In the genomic region with DNA sequence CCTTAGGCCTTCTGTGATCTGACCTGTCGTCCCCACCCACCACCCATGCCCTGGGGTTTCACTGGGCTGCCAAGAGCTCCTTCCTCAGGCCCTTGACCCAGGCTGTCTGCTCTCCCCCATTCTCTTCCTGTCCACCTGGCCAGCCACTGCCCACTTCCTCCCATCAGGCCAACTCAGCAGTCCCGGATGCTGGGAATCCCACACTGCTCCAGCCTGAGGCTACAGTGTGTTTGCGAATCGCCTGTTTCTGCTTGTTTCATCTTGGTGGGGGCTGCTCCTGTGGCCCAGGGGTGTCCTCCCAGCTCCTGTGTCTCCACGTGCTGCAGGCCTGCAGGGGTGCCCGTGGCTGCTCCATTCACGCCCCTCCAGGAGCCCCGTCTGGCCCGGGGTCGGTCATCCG, we compare ENCODE assay signal across 12 cellular contexts. TPM values are rescaled to one million over a fixed set of nuclear protein-coding genes. Genes with fewer than 3 reads are reported as not detected.
DNase-seq lines count a peak whose midpoint lies in the region; ATAC-seq, FAIRE-seq and TF ChIP-seq lines count a peak whose summit lies in the region.
"Had no signal": no experiment of that assay in that cellular context is flagged by ENCODE, and none has a peak within 500 bp of the region (broad histone marks: within the 10 kb centered on the region; RNA-seq: fewer than 3 reads in every experiment).

No MANE protein-coding gene starts in this region.

- H3K56ac ChIP-seq in H9 (ENCODE audit: insufficient read length, low read depth, low read length), result no peak overlapping the region

- H3K79me1 ChIP-seq in H9 (ENCODE audit: insufficient read depth, low read depth, low read length, poor library complexity, severe bottlenecking), result no peaks in the 10 kb centered on the region

- H3K9ac ChIP-seq in H9 (ENCODE audit: extremely low read depth, insufficient read length, low read length) (no peak overlapping the region), SK-N-SH (no peak overlapping the region)

- H3K27me3 ChIP-seq in H9 (ENCODE audit: insufficient read depth, low read length) (no peaks in the 10 kb centered on the region; the same call in 1 of the 2 replicates), SK-N-SH (ENCODE audit: insufficient read depth) (no peaks in the 10 kb centered on the region)

- H3K27ac ChIP-seq in A549, result peak overlapping the region; percentile 80 to 99
- no peak overlapping the region for H3K27ac ChIP-seq in H9 (ENCODE audit: insufficient read length, low read depth, low read length)
- peak overlapping the region in 1 of 2 experiments; percentile 35; a peak in 1 of 4 replicates for H3K27ac ChIP-seq in SK-N-SH (ENCODE audit: low read depth in 2 of 2, low read length in 1 of 2)
- H3K27ac ChIP-seq: spleen, suprapubic skin had no signal

- no peak overlapping the region for H2BK5ac ChIP-seq in H9 (ENCODE audit: insufficient read length, low read length)

- H3K36me3 ChIP-seq in SK-N-SH (replicated peaks in 1 of 2; ENCODE audit: control insufficient read depth in 1 of 2, insufficient read depth in 2 of 2, low read length in 1 of 2), result peaks cover 0 to 4% of the 10 kb centered on the region in 2 experiments
- H3K36me3 ChIP-seq: suprapubic skin had no signal

- H2BK20ac ChIP-seq in H9 (ENCODE audit: low read depth, low read length, poor library complexity, severe bottlenecking), result no peak overlapping the region

- H3K27me3 Mint-ChIP-seq in H9 (ENCODE audit: low read depth), result peaks cover 67% of the 10 kb centered on the region
- H3K27me3 Mint-ChIP-seq in glutamatergic neuron (ENCODE audit: unreplicated experiment), result peaks cover 18% of the 10 kb centered on the region
- peaks cover 39% of the 10 kb centered on the region for H3K27me3 Mint-ChIP-seq in activated T-cell treated with anti-CD3 and anti-CD28 coated beads, Interleukin-2, amount 50 U/mL, for 24 hours

- no peak overlapping the region for H2BK12ac ChIP-seq in H9 (ENCODE audit: insufficient read length, low read depth, low read length)

- CTCF ChIA-PET in A549 (lab: Yijun Ruan, JAX), result interaction anchor here (1.5 to 25.1 kb wide), 6 partner anchors 12 to 72 kb away, joined by 4 to 656 read pairs (median 20); a partner anchor contains a TSS
- CTCF ChIA-PET in SK-N-SH (lab: Yijun Ruan, JAX), result interaction anchor here (1.1 to 22.4 kb wide), 6 partner anchors 10 to 71 kb away, joined by 4 to 358 read pairs (median 17); a partner anchor contains a TSS

- H4K5ac ChIP-seq in H9 (ENCODE audit: insufficient read length, low read depth, low read length), result no peak overlapping the region

- H2AFZ ChIP-seq in H9 (ENCODE audit: low read length), result no peak overlapping the region
- H2AFZ ChIP-seq in SK-N-SH (ENCODE audit: low read depth), result no peak overlapping the region

- no peak for TF ChIP-seq EP300 in A549 (IDR thresholded peaks at IDR 0.05)
- no peak for TF ChIP-seq EP300 in SK-N-SH (IDR thresholded peaks at IDR 0.05; ENCODE audit: borderline replicate concordance in 1 of 2, low read depth in 1 of 2, low read length in 1 of 2)

- H3K4me3 Mint-ChIP-seq in H9 (peak overlapping the region in 1 of 2 experiments; percentile 27; a peak in 1 of 5 replicates), glutamatergic neuron (ENCODE audit: unreplicated experiment) (peak overlapping the region; percentile 59)
- H3K4me3 Mint-ChIP-seq in activated T-cell treated with anti-CD3 and anti-CD28 coated beads, Interleukin-2, amount 50 U/mL, for 24 hours, result no peak overlapping the region
- H3K4me3 Mint-ChIP-seq: activated T-helper 1 cell treated with anti-CD3 and anti-CD28 coated beads, Interleukin-12 subunit alpha, Interleukin-12 subunit beta, Interleukin-2, Interleukin-4 antibody, amounts not matched to agents 30 ng/mL and 10 ng/mL and 1 ng/mL, durations not matched to agents 14 hours and 24 hours and 36 hours had no signal

- H4K8ac ChIP-seq in H9 (replicated peaks; ENCODE audit: insufficient read length, low read depth, low read length), result no peak overlapping the region

- 0 out of 2 replicates have a peak overlapping the region, but pooled peaks have one; percentile 7 for H2BK15ac ChIP-seq in H9 (ENCODE audit: low read depth, low read length)

- H3K4me2 ChIP-seq in A549, result peak overlapping the region; percentile 94
- H3K4me2 ChIP-seq in H9 (ENCODE audit: insufficient read depth, insufficient read length, low read length), result no peak overlapping the region
- H3K4me2 ChIP-seq in SK-N-SH, result peak overlapping the region; percentile 73

- no peak for FAIRE-seq in A549 (lab: Jason Lieb, UNC)

- peak overlapping the region; percentile 64 for H3K4me3 ChIP-seq in A549
- H3K4me3 ChIP-seq in SK-N-SH (ENCODE audit: low read depth in 2 of 2, low read length in 1 of 2), result no peak overlapping the region; a peak in 1 of 4 replicates

- H3K36me3 Mint-ChIP-seq in H9 (ENCODE audit: insufficient read depth in 1 of 3, low read depth in 3 of 3) (no peaks in the 10 kb centered on the region), glutamatergic neuron (ENCODE audit: unreplicated experiment) (no peaks in the 10 kb centered on the region)
- no peaks in the 10 kb centered on the region for H3K36me3 Mint-ChIP-seq in activated T-cell treated with anti-CD3 and anti-CD28 coated beads, Interleukin-2, amount 50 U/mL, for 24 hours (ENCODE audit: low read depth)
- H3K36me3 Mint-ChIP-seq: mesothelial cell of epicardium had no signal

- ATAC-seq in A549, result peak in 1 of 2 experiments; percentile 13; a peak in 3 of 6 replicates
- ATAC-seq in HG02678 (IDR thresholded peaks at IDR 0.05; ENCODE audit: unreplicated experiment), result no peak

- 50% methylated on average over 4 of the region's 11 CpGs for WGBS in A549 (ENCODE audit: missing lambda C conversion rate)
- WGBS in H9 (ENCODE audit: extremely low coverage, insufficient read length, low lambda C conversion rate), result no CpG with 5 or more reads among the region's 11 CpGs
- WGBS in SK-N-SH (ENCODE audit: low lambda C conversion rate), result 88% methylated on average over 10 of the region's 11 CpGs

- no peak for TF ChIP-seq POLR2A in A549 (IDR thresholded peaks at IDR 0.05; ENCODE audit: low read length)

- H4K20me1 ChIP-seq in H9 (ENCODE audit: control insufficient read depth, insufficient read depth, insufficient read length) (no peaks in the 10 kb centered on the region), SK-N-SH (ENCODE audit: insufficient read depth) (peaks cover 12% of the 10 kb centered on the region; the same call in 1 of the 2 replicates)

- no peak overlapping the region for H3K4ac ChIP-seq in H9 (ENCODE audit: low read depth, low read length)

- no peaks in the 10 kb centered on the region for H3K79me2 ChIP-seq in H9 (ENCODE audit: insufficient read depth, low read length)
- H3K79me2 ChIP-seq in SK-N-SH (ENCODE audit: insufficient read depth), result 0 out of 2 replicates have a peak, but pooled peaks cover 2% of the 10 kb centered on the region

- no peak overlapping the region for H3K14ac ChIP-seq in H9 (ENCODE audit: insufficient read depth, low read length)

- H3T11ph ChIP-seq in H9 (ENCODE audit: low read length), result no peak overlapping the region

- no peak overlapping the region for H2AK5ac ChIP-seq in H9 (ENCODE audit: insufficient read length, low read length)

- H3K4me1 Mint-ChIP-seq in H9 (peaks cover 9 to 20% of the 10 kb centered on the region in 2 experiments), glutamatergic neuron (ENCODE audit: low read depth, unreplicated experiment) (peaks cover 19% of the 10 kb centered on the region)
- H3K4me1 Mint-ChIP-seq in activated T-cell treated with anti-CD3 and anti-CD28 coated beads, Interleukin-2, amount 50 U/mL, for 24 hours (ENCODE audit: low read depth), result peaks cover 11% of the 10 kb centered on the region

- POLR2A ChIA-PET in A549 (lab: Yijun Ruan, JAX) (no interaction called here), SK-N-SH (lab: Yijun Ruan, JAX) (interaction anchor here (1.2 to 1.4 kb wide), 2 partner anchors 11 to 14 kb away, joined by 3 to 4 read pairs; no protein-coding TSS in a partner anchor)

- peaks cover 8% of the 10 kb centered on the region for H3K23me2 ChIP-seq in H9 (ENCODE audit: insufficient read length, low read depth, low read length, poor library complexity, severe bottlenecking)

- TF ChIP-seq CTCF in A549 (IDR thresholded peaks at IDR 0.05) (no peak), H9 (conservative IDR thresholded peaks at IDR 0.05) (no peak), SK-N-SH (IDR thresholded peaks at IDR 0.05) (no peak), glutamatergic neuron (IDR thresholded peaks at IDR 0.05; ENCODE audit: partially characterized antibody, unreplicated experiment) (no peak)

- H4K91ac ChIP-seq in H9 (ENCODE audit: insufficient read length, low read depth, low read length), result no peak overlapping the region

- no peak overlapping the region for H2BK120ac ChIP-seq in H9 (ENCODE audit: low read depth, low read length, poor library complexity, severe bottlenecking)

- no peak for DNase-seq in A549 (ENCODE audit: low read depth in 1 of 2, low spot score in 1 of 2)
- DNase-seq in H9, result no peak
- no peak for DNase-seq in SK-N-SH
- no peak for DNase-seq in glutamatergic neuron
- no peak for DNase-seq in stimulated activated CD4-positive, alpha-beta T cell treated with anti-CD3 and anti-CD28 coated beads, Interleukin-2, amount 100 ng/mL, for 48 hours
- no peak for DNase-seq in activated T-cell treated with anti-CD3 and anti-CD28 coated beads, Interleukin-2, amount 50 U/mL, for 24 hours
- DNase-seq in amniotic stem cell (lab: John Stamatoyannopoulos, UW), result no peak

- H3K9me3 Mint-ChIP-seq in H9 (no peaks in the 10 kb centered on the region; a peak in 2 of 5 replicates), glutamatergic neuron (ENCODE audit: unreplicated experiment) (peaks cover 13% of the 10 kb centered on the region)
- H3K9me3 Mint-ChIP-seq in activated T-cell treated with anti-CD3 and anti-CD28 coated beads, Interleukin-2, amount 50 U/mL, for 24 hours, result no peaks in the 10 kb centered on the region
- H3K9me3 Mint-ChIP-seq: activated T-helper 1 cell treated with anti-CD3 and anti-CD28 coated beads, Interleukin-12 subunit alpha, Interleukin-12 subunit beta, Interleukin-2, Interleukin-4 antibody, amounts not matched to agents 30 ng/mL and 10 ng/mL and 1 ng/mL, durations not matched to agents 14 hours and 24 hours and 36 hours; mesothelial cell of epicardium had no signal

- H3K18ac ChIP-seq in H9 (ENCODE audit: insufficient read length, low read depth, low read length), result no peak overlapping the region

- TF ChIP-seq RAD21 in A549 (conservative IDR thresholded peaks at IDR 0.05 in 1 of 2, IDR thresholded peaks at IDR 0.05 in 1 of 2), result no peak
- no peak for TF ChIP-seq RAD21 in SK-N-SH (IDR thresholded peaks at IDR 0.05; ENCODE audit: low read length)

- H3K9me2 ChIP-seq in SK-N-SH, result no peaks in the 10 kb centered on the region

- H3K27ac Mint-ChIP-seq in H9 (no peak overlapping the region), glutamatergic neuron (ENCODE audit: unreplicated experiment) (peak overlapping the region; percentile 76)
- H3K27ac Mint-ChIP-seq in activated T-cell treated with anti-CD3 and anti-CD28 coated beads, Interleukin-2, amount 50 U/mL, for 24 hours, result no peak overlapping the region
- H3K27ac Mint-ChIP-seq: activated T-helper 1 cell treated with anti-CD3 and anti-CD28 coated beads, Interleukin-12 subunit alpha, Interleukin-12 subunit beta, Interleukin-2, Interleukin-4 antibody, amounts not matched to agents 30 ng/mL and 10 ng/mL and 1 ng/mL, durations not matched to agents 14 hours and 24 hours and 36 hours; mesothelial cell of epicardium had no signal

- peaks cover 79% of the 10 kb centered on the region for H3K4me1 ChIP-seq in A549
- no peaks in the 10 kb centered on the region for H3K4me1 ChIP-seq in H9 (ENCODE audit: insufficient read depth, low read length)
- H3K4me1 ChIP-seq in SK-N-SH (ENCODE audit: control insufficient read depth in 1 of 2, insufficient read depth in 2 of 2, low read depth in 1 of 2, low read length in 1 of 2), result peaks cover 23 to 51% of the 10 kb centered on the region in 2 experiments; a peak in 2 of 4 replicates

- peaks cover 28% of the 10 kb centered on the region for H3F3A ChIP-seq in SK-N-SH (replicated peaks; ENCODE audit: insufficient read depth)

- H3K23ac ChIP-seq in H9 (ENCODE audit: insufficient read length, low read depth, low read length), result no peak overlapping the region

- H3K9me3 ChIP-seq in A549 (no peaks in the 10 kb centered on the region), H9 (ENCODE audit: control insufficient read depth, low read depth, low read length) (no peaks in the 10 kb centered on the region), SK-N-SH (no peaks in the 10 kb centered on the region)
- H3K9me3 ChIP-seq: spleen, suprapubic skin had no signal

RNA-seq across cellular contexts. Expression of a gene that starts 0.8 kb away (rescaled TPM):
- polyA plus RNA-seq in A549 (2011; rRNA removed) (33.8 and 41.0 TPM in 2 replicates), A549 (2017; fragmentation: RNase III; extraction: RNeasy Plus Mini Kit Qiagen cat#74134 plus additional on column Dnase treatment) (72.7 to 82.2 TPM (median 81.0 TPM) in 3 replicates), SK-N-SH (2012; rRNA removed) (52.4 and 59.7 TPM in 2 replicates)
- polyA plus RNA-seq in A549 (2012; cell fraction: cytosol; rRNA removed), result 128 and 228 TPM in 2 replicates
- polyA plus RNA-seq in A549 (2012; cell fraction: nucleus; rRNA removed), result 107 and 207 TPM in 2 replicates
- polyA minus RNA-seq in A549 (2011; rRNA and poly(A)+ RNA removed), result 16.9 and 19.6 TPM in 2 replicates
- total RNA-seq in H9 (2021) (26.2 and 28.9 TPM in 2 replicates), glutamatergic neuron (ENCODE audit: unreplicated experiment) (134 TPM)
- polyA plus RNA-seq in SK-N-SH (2012; cell fraction: cytosol; rRNA removed), result 25.1 and 56.0 TPM in 2 replicates
- polyA plus RNA-seq in SK-N-SH (2012; cell fraction: nucleus; rRNA removed), result 47.0 and 55.6 TPM in 2 replicates

RNA-seq across cellular contexts. Expression of a gene that starts 6.9 kb away (rescaled TPM):
- polyA plus RNA-seq in A549 (2011; rRNA removed) (10.9 and 11.9 TPM in 2 replicates), A549 (2017; fragmentation: RNase III; extraction: RNeasy Plus Mini Kit Qiagen cat#74134 plus additional on column Dnase treatment) (49.2 to 55.8 TPM (median 55.2 TPM) in 3 replicates), SK-N-SH (2012; rRNA removed) (49.5 and 57.4 TPM in 2 replicates)
- 79.6 and 99.7 TPM in 2 replicates for polyA plus RNA-seq in A549 (2012; cell fraction: cytosol; rRNA removed)
- 161 and 226 TPM in 2 replicates for polyA plus RNA-seq in A549 (2012; cell fraction: nucleus; rRNA removed)
- 2.6 and 3.7 TPM in 2 replicates for polyA minus RNA-seq in A549 (2011; rRNA and poly(A)+ RNA removed)
- total RNA-seq in H9 (2021) (31.5 and 34.8 TPM in 2 replicates), glutamatergic neuron (ENCODE audit: unreplicated experiment) (61.1 TPM)
- 22.6 and 32.2 TPM in 2 replicates for polyA plus RNA-seq in SK-N-SH (2012; cell fraction: cytosol; rRNA removed)
- polyA plus RNA-seq in SK-N-SH (2012; cell fraction: nucleus; rRNA removed), result 144 and 312 TPM in 2 replicates

RNA-seq across cellular contexts. Expression of a gene that starts 8.5 kb away (rescaled TPM):
- polyA plus RNA-seq in A549 (2011; rRNA removed) (0.53 and 0.54 TPM in 2 replicates), A549 (2017; fragmentation: RNase III; extraction: RNeasy Plus Mini Kit Qiagen cat#74134 plus additional on column Dnase treatment) (1.1 to 1.4 TPM (median 1.2 TPM) in 3 replicates), SK-N-SH (2012; rRNA removed) (17.7 and 19.8 TPM in 2 replicates)
- polyA plus RNA-seq in A549 (2012; cell fraction: cytosol; rRNA removed), result 1.1 and 2.4 TPM in 2 replicates
- polyA plus RNA-seq in A549 (2012; cell fraction: nucleus; rRNA removed), result 2.4 and 4.1 TPM in 2 replicates
- 0.21 and 0.29 TPM in 2 replicates for polyA minus RNA-seq in A549 (2011; rRNA and poly(A)+ RNA removed)
- total RNA-seq in H9 (2021) (9.6 and 10.7 TPM in 2 replicates), glutamatergic neuron (ENCODE audit: unreplicated experiment) (85.1 TPM)
- polyA plus RNA-seq in SK-N-SH (2012; cell fraction: cytosol; rRNA removed), result 11.3 and 18.3 TPM in 2 replicates
- polyA plus RNA-seq in SK-N-SH (2012; cell fraction: nucleus; rRNA removed), result 19.3 and 27.4 TPM in 2 replicates

RNA-seq across cellular contexts. Expression of a gene that starts 12.2 kb away (rescaled TPM):
- polyA plus RNA-seq in A549 (2011; rRNA removed), result 1.1 and 1.7 TPM in 2 replicates
- 7.3 and 9.7 TPM in 2 replicates for polyA plus RNA-seq in A549 (2012; cell fraction: cytosol; rRNA removed)
- polyA plus RNA-seq in A549 (2012; cell fraction: nucleus; rRNA removed), result 72.7 and 90.6 TPM in 2 replicates
- 4.7 to 5.9 TPM (median 5.6 TPM) in 3 replicates for polyA plus RNA-seq in A549 (2017; fragmentation: RNase III; extraction: RNeasy Plus Mini Kit Qiagen cat#74134 plus additional on column Dnase treatment)
- 0.49 and 0.74 TPM in 2 replicates for polyA minus RNA-seq in A549 (2011; rRNA and poly(A)+ RNA removed)
- total RNA-seq in H9 (2021), result 12.1 TPM in 2 replicates
- 15.4 and 18.8 TPM in 2 replicates for polyA plus RNA-seq in SK-N-SH (2012; rRNA removed)
- 1.4 and 2.8 TPM in 2 replicates for polyA plus RNA-seq in SK-N-SH (2012; cell fraction: cytosol; rRNA removed)
- polyA plus RNA-seq in SK-N-SH (2012; cell fraction: nucleus; rRNA removed), result 160 and 164 TPM in 2 replicates
- 18.9 TPM for total RNA-seq in glutamatergic neuron (ENCODE audit: unreplicated experiment)

RNA-seq across cellular contexts. Expression of a gene that starts 12.8 kb away (rescaled TPM):
- polyA plus RNA-seq in A549 (2011; rRNA removed) (3.5 and 4.4 TPM in 2 replicates), A549 (2017; fragmentation: RNase III; extraction: RNeasy Plus Mini Kit Qiagen cat#74134 plus additional on column Dnase treatment) (21.4 to 22.0 TPM (median 21.7 TPM) in 3 replicates), SK-N-SH (2012; rRNA removed) (60.6 and 65.5 TPM in 2 replicates)
- 32.0 and 35.0 TPM in 2 replicates for polyA plus RNA-seq in A549 (2012; cell fraction: cytosol; rRNA removed)
- 62.2 and 86.3 TPM in 2 replicates for polyA plus RNA-seq in A549 (2012; cell fraction: nucleus; rRNA removed)
- 2.0 and 2.6 TPM in 2 replicates for polyA minus RNA-seq in A549 (2011; rRNA and poly(A)+ RNA removed)
- total RNA-seq in H9 (2021) (21.3 and 25.2 TPM in 2 replicates), glutamatergic neuron (ENCODE audit: unreplicated experiment) (31.7 TPM)
- 15.2 and 18.9 TPM in 2 replicates for polyA plus RNA-seq in SK-N-SH (2012; cell fraction: cytosol; rRNA removed)
- 374 and 593 TPM in 2 replicates for polyA plus RNA-seq in SK-N-SH (2012; cell fraction: nucleus; rRNA removed)
